ENCODE assay signal across 8 cellular contexts in genomic region chr18:54558609-54559585, GRCh38. TPM values are rescaled to one million over a fixed set of nuclear protein-coding genes. Genes with fewer than 3 reads are reported as not detected.
DNase-seq lines count a peak whose midpoint lies in the region; ATAC-seq and TF ChIP-seq lines count a peak whose summit lies in the region.

No MANE protein-coding gene starts in this region.

- H3K4me3 Mint-ChIP-seq in activated CD4-positive, alpha-beta T cell treated with anti-CD3 and anti-CD28 coated beads for 36 hours = no peak overlapping the region

- no peaks in the 10 kb centered on the region for H3K79me2 ChIP-seq in parathyroid adenoma

- no peaks in the 10 kb centered on the region for H3K27me3 ChIP-seq in parathyroid adenoma (ENCODE audit: control insufficient read depth, insufficient read depth, low read length)

- no peaks in the 10 kb centered on the region for H3K27me3 Mint-ChIP-seq in activated CD4-positive, alpha-beta T cell treated with anti-CD3 and anti-CD28 coated beads for 36 hours

- intact Hi-C loops in activated CD4-positive, alpha-beta T cell treated with anti-CD3 and anti-CD28 coated beads for 36 hours (cut with DNase I, micrococcal nuclease) = loop anchor here (1.0 to 5.0 kb wide), 6 partner anchors 88 to 424 kb away; no protein-coding TSS in a partner anchor

- no peak overlapping the region for H3K4me3 ChIP-seq in choroid plexus epithelial cell (ENCODE audit: low read depth, low read length)
- no peak overlapping the region for H3K4me3 ChIP-seq in parathyroid adenoma (ENCODE audit: low read depth, low read length)

- no peak overlapping the region for H3K27ac ChIP-seq in C4-2B
- no peak overlapping the region for H3K27ac ChIP-seq in parathyroid adenoma

- H3K9ac ChIP-seq in parathyroid adenoma = no peak overlapping the region

- no peak overlapping the region for H2AFZ ChIP-seq in parathyroid adenoma

- H3K4me1 ChIP-seq in parathyroid adenoma = no peaks in the 10 kb centered on the region

- DNase-seq in NAMALWA (ENCODE audit: low spot score) (peak; percentile 60), choroid plexus epithelial cell (ENCODE audit: low read depth) (peak; percentile 51), retina (no peak)
- no peak for DNase-seq in activated naive CD4-positive, alpha-beta T cell treated with anti-CD3 and anti-CD28 coated beads, Interleukin-2, amount 50 U/mL, for 72 hours (ENCODE audit: low spot score in 2 of 2)
- no peak for DNase-seq in activated CD4-positive, alpha-beta T cell treated with anti-CD3 and anti-CD28 coated beads for 36 hours

- TF ChIP-seq CTCF in C4-2B (conservative IDR thresholded peaks at IDR 0.05) (peak; percentile 82), choroid plexus epithelial cell (conservative IDR thresholded peaks at IDR 0.05; ENCODE audit: low read depth, low read length) (peak; percentile 75), parathyroid adenoma (IDR thresholded peaks at IDR 0.05) (peak; percentile 75)

- POLR2A ChIA-PET in activated CD4-positive, alpha-beta T cell treated with anti-CD3 and anti-CD28 coated beads for 36 hours (lab: Charles Lee) = no interaction called here

- no peaks in the 10 kb centered on the region for H3K9me3 ChIP-seq in parathyroid adenoma (ENCODE audit: control insufficient read depth, low read length)

- H3K36me3 Mint-ChIP-seq in activated naive CD4-positive, alpha-beta T cell treated with anti-CD3 and anti-CD28 coated beads, Interleukin-2, amount 50 U/mL, for 72 hours = no peaks in the 10 kb centered on the region
- H3K36me3 Mint-ChIP-seq in activated CD4-positive, alpha-beta T cell treated with anti-CD3 and anti-CD28 coated beads for 36 hours (ENCODE audit: low read depth) = no peaks in the 10 kb centered on the region

- peak; percentile 57 for ATAC-seq in GM18868 (IDR thresholded peaks at IDR 0.05; ENCODE audit: unreplicated experiment)
- no peak for ATAC-seq in activated naive CD4-positive, alpha-beta T cell treated with anti-CD3 and anti-CD28 coated beads, Interleukin-2, amount 50 U/mL, for 72 hours
- no peak for ATAC-seq in activated CD4-positive, alpha-beta T cell treated with anti-CD3 and anti-CD28 coated beads for 36 hours

- H3K4me1 Mint-ChIP-seq in activated CD4-positive, alpha-beta T cell treated with anti-CD3 and anti-CD28 coated beads for 36 hours = no peaks in the 10 kb centered on the region

- CTCF ChIA-PET in activated CD4-positive, alpha-beta T cell treated with anti-CD3 and anti-CD28 coated beads for 36 hours (lab: Charles Lee) = interaction anchor here (0.6 to 4.9 kb wide), 5 partner anchors 7 to 112 kb away, joined by 3 to 31 read pairs (median 3); no protein-coding TSS in a partner anchor

- no peak overlapping the region for H3K27ac Mint-ChIP-seq in activated naive CD4-positive, alpha-beta T cell treated with anti-CD3 and anti-CD28 coated beads, Interleukin-2, amount 50 U/mL, for 72 hours
- no peak overlapping the region for H3K27ac Mint-ChIP-seq in activated CD4-positive, alpha-beta T cell treated with anti-CD3 and anti-CD28 coated beads for 36 hours

- H3K9me3 Mint-ChIP-seq in activated naive CD4-positive, alpha-beta T cell treated with anti-CD3 and anti-CD28 coated beads, Interleukin-2, amount 50 U/mL, for 72 hours = no peaks in the 10 kb centered on the region
- H3K9me3 Mint-ChIP-seq in activated CD4-positive, alpha-beta T cell treated with anti-CD3 and anti-CD28 coated beads for 36 hours (ENCODE audit: low read depth) = no peaks in the 10 kb centered on the region

- H3K36me3 ChIP-seq in parathyroid adenoma (ENCODE audit: control insufficient read depth, insufficient read depth, low read length) = no peaks in the 10 kb centered on the region

- no peak overlapping the region for H3K4me2 ChIP-seq in parathyroid adenoma (ENCODE audit: low read length)

RNA-seq across cellular contexts. Expression of gene DYNAP, which starts 32.1 kb away (rescaled TPM):
- not detected for total RNA-seq in activated naive CD4-positive, alpha-beta T cell treated with anti-CD3 and anti-CD28 coated beads, Interleukin-2, amount 50 U/mL, for 72 hours
- not detected for total RNA-seq in activated CD4-positive, alpha-beta T cell treated with anti-CD3 and anti-CD28 coated beads for 36 hours

Comparison
In these comparisons a context has a peak if more than half of its experiments do, and no peak if none do; other contexts are left out.
1. DNase-seq: peak in NAMALWA (single experiment) and choroid plexus epithelial cell (single experiment); none in retina (single experiment), activated naive CD4-positive, alpha-beta T cell treated with anti-CD3 and anti-CD28 coated beads, Interleukin-2, amount 50 U/mL, for 72 hours (0 of 2) and activated CD4-positive, alpha-beta T cell treated with anti-CD3 and anti-CD28 coated beads for 36 hours (single experiment).
2. Peak in every context shown above with its lines, with median percentiles within 50 percentile points of each other: CTCF ChIP-seq.